14 cellular contexts compared by ENCODE assay signal in the genomic region with DNA sequence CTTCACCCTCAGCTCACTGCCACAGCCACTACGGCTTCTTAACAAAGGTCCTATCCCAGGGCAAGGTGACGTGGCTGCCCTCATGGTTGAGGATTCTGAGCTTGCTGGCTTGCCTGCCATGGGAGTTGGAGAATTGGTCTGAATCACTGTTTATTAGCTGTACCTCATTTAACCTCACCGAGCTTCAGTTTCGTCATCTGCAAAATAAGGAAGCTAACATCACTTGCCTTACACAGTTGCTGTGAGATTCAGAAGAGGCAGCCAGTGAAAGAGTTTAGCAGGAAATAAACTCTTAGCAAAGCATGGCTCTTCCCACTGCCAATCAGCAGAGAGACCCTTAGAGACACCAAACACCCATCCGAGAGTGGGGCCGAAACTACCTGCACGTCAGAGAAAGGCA.
DNase-seq lines count a peak whose midpoint lies in the region; ATAC-seq and TF ChIP-seq lines count a peak whose summit lies in the region.
"Had no signal": no experiment of that assay in that cellular context is flagged by ENCODE, and none has a peak within 500 bp of the region (broad histone marks: within the 10 kb centered on the region; RNA-seq: fewer than 3 reads in every experiment).

No MANE protein-coding gene starts in this region.

- H3K27ac ChIP-seq in ascending aorta, result peak overlapping the region in 1 of 2 donors; percentile 75
- H3K27ac ChIP-seq in PC-9, result no peak overlapping the region
- H3K27ac ChIP-seq: neutrophil, VCaP had no signal

- peak; percentile 43 for DNase-seq in AG10803 (ENCODE audit: low read depth)
- peak; percentile 45 to 69 for DNase-seq in ascending aorta (ENCODE audit: low spot score in 2 of 2)
- no peak for DNase-seq in iPS-NIHi7 (ENCODE audit: extremely low spot score)
- DNase-seq in type B pancreatic cell (ENCODE audit: extremely low spot score, unreplicated experiment), result no peak
- DNase-seq in PC-9, result no peak
- no peak for DNase-seq in activated effector memory CD4-positive, alpha-beta T cell treated with anti-CD3 and anti-CD28 coated beads, Interleukin-2, amount 50 U/mL, for 16 hours
- DNase-seq: NCI-H1092; NCI-H774; stimulated activated CD4-positive, alpha-beta T cell treated with anti-CD3 and anti-CD28 coated beads, Interleukin-2, amount 100 ng/mL, for 24 hours had no signal

- H3K9me3 ChIP-seq in ascending aorta, result no peaks in the 10 kb centered on the region
- H3K9me3 ChIP-seq in PC-9 (ENCODE audit: insufficient read depth, low read depth), result no peaks in the 10 kb centered on the region
- H3K9me3 ChIP-seq: neutrophil had no signal

- H3F3A ChIP-seq in PC-9 (ENCODE audit: insufficient read depth, low read depth), result no peaks in the 10 kb centered on the region

- no peak overlapping the region for H3K4me3 Mint-ChIP-seq in type B pancreatic cell
- H3K4me3 Mint-ChIP-seq: central memory CD8-positive, alpha-beta T cell had no signal

- H3K36me3 ChIP-seq in ascending aorta (no peaks in the 10 kb centered on the region), PC-9 (ENCODE audit: low read depth) (no peaks in the 10 kb centered on the region)
- H3K36me3 ChIP-seq: neutrophil had no signal

- peaks cover 54% of the 10 kb centered on the region for H3K27me3 Mint-ChIP-seq in type B pancreatic cell

- H3K4me1 ChIP-seq in ascending aorta (no peaks in the 10 kb centered on the region), PC-9 (replicated peaks; ENCODE audit: insufficient read depth) (no peaks in the 10 kb centered on the region)

- no peak overlapping the region for H3K4me2 ChIP-seq in PC-9

- no peak for TF ChIP-seq CTCF in AG10803 (conservative IDR thresholded peaks at IDR 0.05; ENCODE audit: low read length)
- TF ChIP-seq CTCF in ascending aorta (IDR thresholded peaks at IDR 0.05), result no peak
- TF ChIP-seq CTCF in type B pancreatic cell (conservative IDR thresholded peaks at IDR 0.05), result no peak
- no peak for TF ChIP-seq CTCF in PC-9 (conservative IDR thresholded peaks at IDR 0.05)

- H3K27me3 ChIP-seq in ascending aorta, result no peaks in the 10 kb centered on the region
- H3K27me3 ChIP-seq in PC-9 (ENCODE audit: insufficient read depth, low read depth), result peaks cover 96% of the 10 kb centered on the region

- H3K36me3 Mint-ChIP-seq in type B pancreatic cell, result peaks cover 7% of the 10 kb centered on the region

- H3K9me2 ChIP-seq in PC-9 (ENCODE audit: insufficient read depth), result no peaks in the 10 kb centered on the region

- H4K20me1 ChIP-seq in PC-9 (ENCODE audit: insufficient read depth), result no peaks in the 10 kb centered on the region

- intact Hi-C loops in ascending aorta (cut with DNase I), result no loop called here
- intact Hi-C loops in PC-9 (cut with micrococcal nuclease; ENCODE audit: unreplicated experiment), result no loop called here

- H3K4me1 Mint-ChIP-seq in type B pancreatic cell (ENCODE audit: unreplicated experiment), result peaks cover 7% of the 10 kb centered on the region

- no peaks in the 10 kb centered on the region for H3K9me3 Mint-ChIP-seq in type B pancreatic cell
- H3K9me3 Mint-ChIP-seq: central memory CD8-positive, alpha-beta T cell had no signal

- ATAC-seq in GM18907 (IDR thresholded peaks at IDR 0.05; ENCODE audit: unreplicated experiment) (peak; percentile 63), HG03460 (IDR thresholded peaks at IDR 0.05; ENCODE audit: unreplicated experiment) (peak; percentile 58)

- H3K79me2 ChIP-seq in PC-9 (ENCODE audit: low read depth), result no peaks in the 10 kb centered on the region

- POLR2A ChIA-PET in PC-9 (lab: Charles Lee; ENCODE audit: unreplicated experiment), result no interaction called here

- H3K4me3 ChIP-seq in AG10803 (ENCODE audit: low read length) (no peak overlapping the region), ascending aorta (no peak overlapping the region), PC-9 (no peak overlapping the region)

- CTCF ChIA-PET in PC-9 (lab: Charles Lee), result no interaction called here

- BruUV-seq in PC-9 (replicated peaks; lab: Mats Ljungman, UMichigan), result no TSS peak

- no peak overlapping the region for H2AFZ ChIP-seq in PC-9

- no peak overlapping the region for H3K27ac Mint-ChIP-seq in type B pancreatic cell

Comparison
In these comparisons a context has a peak if more than half of its experiments do, and no peak if none do; other contexts are left out.
1. DNase-seq: peak in AG10803 (single experiment) and ascending aorta (2 of 2); none in iPS-NIHi7 (single experiment), type B pancreatic cell (single experiment), PC-9 (0 of 2) and activated effector memory CD4-positive, alpha-beta T cell treated with anti-CD3 and anti-CD28 coated beads, Interleukin-2, amount 50 U/mL, for 16 hours (single experiment).